In the genomic region with DNA sequence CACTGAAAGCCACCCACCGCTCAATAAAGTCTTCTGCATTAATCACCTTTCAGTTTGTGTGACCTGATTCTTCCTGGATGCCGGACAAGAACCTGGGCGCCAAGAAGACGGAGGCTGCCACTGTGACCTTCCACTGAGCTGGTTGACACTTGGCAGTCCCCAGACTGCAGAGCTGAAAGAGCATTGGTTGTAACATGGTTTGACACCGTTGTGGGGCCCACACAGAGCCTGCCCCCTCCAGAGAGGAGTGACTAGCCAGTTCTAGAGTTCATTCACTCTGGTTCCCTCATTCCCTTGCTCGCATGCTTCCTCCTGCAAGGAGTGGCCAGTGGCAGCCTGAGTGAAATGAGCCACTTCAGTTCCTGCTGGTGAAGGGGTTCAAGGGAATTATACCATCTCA, we compare ENCODE assay signal across 20 cellular contexts.
DNase-seq lines count a peak whose midpoint lies in the region; ATAC-seq, FAIRE-seq and TF ChIP-seq lines count a peak whose summit lies in the region.
"Had no signal": no experiment of that assay in that cellular context is flagged by ENCODE, and none has a peak within 500 bp of the region (broad histone marks: within the 10 kb centered on the region; RNA-seq: fewer than 3 reads in every experiment).

No MANE protein-coding gene starts in this region.

- no peak overlapping the region for H3K4me3 ChIP-seq in bronchial epithelial cell (ENCODE audit: low read depth, low read length)
- H3K4me3 ChIP-seq: BLaER1 treated with 17β-estradiol and CSF1 and Interleukin-3, amounts not matched to agents 10 nM and 100 nM; GM12878; GM23248 had no signal

- TF ChIP-seq CTCF in bronchial epithelial cell (IDR thresholded peaks at IDR 0.05; ENCODE audit: insufficient read depth, low read length, severe bottlenecking): no peak

- ATAC-seq in GM21723 (IDR thresholded peaks at IDR 0.05; ENCODE audit: unreplicated experiment): no peak
- ATAC-seq: GM12878, HCT116 had no signal

- DNase-seq in bronchial epithelial cell (ENCODE audit: low read depth) (no peak), medulla oblongata (ENCODE audit: extremely low spot score) (peak; percentile 27), pons (ENCODE audit: low spot score) (peak; percentile 24), retina (no peak), NCI-H774 (lab: John Stamatoyannopoulos, UW) (no peak), NCI-H146 treated with DMSO at 0.1 percent for 48 hours (lab: John Stamatoyannopoulos, UW; ENCODE audit: unreplicated experiment) (no peak)
- DNase-seq: BE2C; CD4-positive, alpha-beta T cell; CD8-positive, alpha-beta memory T cell; DMS 273 treated with DMSO at 0.1 percent for 48 hours; DMS79; EL; GDM1; GM23248; H9 had no signal

- H3K36me3 ChIP-seq in bronchial epithelial cell (ENCODE audit: control insufficient read depth, insufficient read depth, low read length): no peaks in the 10 kb centered on the region
- H3K36me3 ChIP-seq: BE2C; BLaER1 treated with 17β-estradiol and CSF1 and Interleukin-3, amounts not matched to agents 10 nM and 100 nM had no signal

- FAIRE-seq in bronchial epithelial cell (lab: Jason Lieb, UNC): peak; percentile 36
- FAIRE-seq: D721Med, GM12878 had no signal

- H3K27me3 ChIP-seq in bronchial epithelial cell (ENCODE audit: control insufficient read depth, insufficient read depth, low read length): no peaks in the 10 kb centered on the region
- H3K27me3 ChIP-seq: BE2C; BLaER1 treated with 17β-estradiol and CSF1 and Interleukin-3, amounts not matched to agents 10 nM and 100 nM had no signal

Comparison
In these comparisons a context has a peak if more than half of its experiments do, and no peak if none do; other contexts are left out.
1. DNase-seq: peak in medulla oblongata (single experiment) and pons (single experiment); none in bronchial epithelial cell (single experiment), retina (single experiment), NCI-H774 (single experiment) and NCI-H146 treated with DMSO at 0.1 percent for 48 hours (single experiment).